In genomic region chr10:43680035-43680434, GRCh38 we compare ENCODE assay signal across 1 cellular context.
TF ChIP-seq lines count a peak whose summit lies in the region.

No MANE protein-coding gene starts in this region.

TF ChIP-seq in K562, 482 proteins besides CTCF, POLR2A, EP300 and RAD21 (continued from another document):
- no peak for TF ChIP-seq RERE (CRISPR knock-in tag; IDR thresholded peaks at IDR 0.05; ENCODE audit: borderline replicate concordance)
- TF ChIP-seq GATAD2B (IDR thresholded peaks at IDR 0.05; ENCODE audit: borderline replicate concordance), result no peak
- no peak for TF ChIP-seq MAZ (CRISPR knock-in tag; conservative IDR thresholded peaks at IDR 0.05 in 1 of 2, IDR thresholded peaks at IDR 0.05 in 1 of 2)
- peak; percentile 93 for TF ChIP-seq MAFF (IDR thresholded peaks at IDR 0.05; ENCODE audit: low read length)
- peak; percentile 59 for TF ChIP-seq SMARCA4 (IDR thresholded peaks at IDR 0.05)
- no peak for TF ChIP-seq MTA2 (IDR thresholded peaks at IDR 0.05; ENCODE audit: low read depth)
- no peak for TF ChIP-seq BRD4 (IDR thresholded peaks at IDR 0.05)
- peak; percentile 54; the same call in 1 of the 2 replicates for TF ChIP-seq BACH1 (tag; IDR thresholded peaks at IDR 0.05)
- TF ChIP-seq STAT5B (CRISPR knock-in tag; IDR thresholded peaks at IDR 0.05), result no peak
- peak; percentile 89 for TF ChIP-seq C11orf30 (IDR thresholded peaks at IDR 0.05; ENCODE audit: low read depth)
- TF ChIP-seq, protein P1, sequence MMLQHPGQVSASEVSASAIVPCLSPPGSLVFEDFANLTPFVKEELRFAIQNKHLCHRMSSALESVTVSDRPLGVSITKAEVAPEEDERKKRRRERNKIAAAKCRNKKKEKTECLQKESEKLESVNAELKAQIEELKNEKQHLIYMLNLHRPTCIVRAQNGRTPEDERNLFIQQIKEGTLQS (IDR thresholded peaks at IDR 0.05), result peak; percentile 77
- TF ChIP-seq, protein P1 (CRISPR knock-in tag; conservative IDR thresholded peaks at IDR 0.05), result no peak
- TF ChIP-seq, protein P2, sequence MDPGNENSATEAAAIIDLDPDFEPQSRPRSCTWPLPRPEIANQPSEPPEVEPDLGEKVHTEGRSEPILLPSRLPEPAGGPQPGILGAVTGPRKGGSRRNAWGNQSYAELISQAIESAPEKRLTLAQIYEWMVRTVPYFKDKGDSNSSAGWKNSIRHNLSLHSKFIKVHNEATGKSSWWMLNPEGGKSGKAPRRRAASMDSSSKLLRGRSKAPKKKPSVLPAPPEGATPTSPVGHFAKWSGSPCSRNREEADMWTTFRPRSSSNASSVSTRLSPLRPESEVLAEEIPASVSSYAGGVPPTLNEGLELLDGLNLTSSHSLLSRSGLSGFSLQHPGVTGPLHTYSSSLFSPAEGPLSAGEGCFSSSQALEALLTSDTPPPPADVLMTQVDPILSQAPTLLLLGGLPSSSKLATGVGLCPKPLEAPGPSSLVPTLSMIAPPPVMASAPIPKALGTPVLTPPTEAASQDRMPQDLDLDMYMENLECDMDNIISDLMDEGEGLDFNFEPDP (CRISPR knock-in tag; IDR thresholded peaks at IDR 0.05), result no peak
- no peak for TF ChIP-seq SMARCC2 (IDR thresholded peaks at IDR 0.05; ENCODE audit: low read depth)
- peak; percentile 85 for TF ChIP-seq MAFK (IDR thresholded peaks at IDR 0.05; ENCODE audit: low read length)
- peak; percentile 94 for TF ChIP-seq MAFG (tag; conservative IDR thresholded peaks at IDR 0.05)
- TF ChIP-seq SIRT6 (IDR thresholded peaks at IDR 0.05; ENCODE audit: low read depth, low read length), result no peak
- TF ChIP-seq ESRRB (CRISPR knock-in tag; IDR thresholded peaks at IDR 0.05; ENCODE audit: borderline replicate concordance), result no peak
- TF ChIP-seq, protein P3, sequence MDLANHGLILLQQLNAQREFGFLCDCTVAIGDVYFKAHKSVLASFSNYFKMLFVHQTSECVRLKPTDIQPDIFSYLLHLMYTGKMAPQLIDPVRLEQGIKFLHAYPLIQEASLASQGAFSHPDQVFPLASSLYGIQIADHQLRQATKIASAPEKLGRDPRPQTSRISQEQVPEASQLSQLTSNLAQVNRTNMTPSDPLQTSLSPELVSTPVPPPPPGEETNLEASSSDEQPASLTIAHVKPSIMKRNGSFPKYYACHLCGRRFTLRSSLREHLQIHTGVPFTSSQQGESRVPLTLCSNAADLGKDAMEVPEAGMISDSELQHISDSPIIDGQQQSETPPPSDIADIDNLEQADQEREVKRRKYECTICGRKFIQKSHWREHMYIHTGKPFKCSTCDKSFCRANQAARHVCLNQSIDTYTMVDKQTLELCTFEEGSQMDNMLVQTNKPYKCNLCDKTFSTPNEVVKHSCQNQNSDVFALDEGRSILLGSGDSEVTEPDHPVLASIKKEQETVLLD (IDR thresholded peaks at IDR 0.05), result no peak
- TF ChIP-seq PHB2 (IDR thresholded peaks at IDR 0.05; ENCODE audit: low read depth), result no peak
- TF ChIP-seq NR2F6 (CRISPR knock-in tag; IDR thresholded peaks at IDR 0.05), result no peak
- no peak for TF ChIP-seq MAX (CRISPR knock-in tag; IDR thresholded peaks at IDR 0.05)
- TF ChIP-seq STAT5A (IDR thresholded peaks at IDR 0.05; ENCODE audit: borderline replicate concordance, low read length), result no peak
- peak; percentile 74 for TF ChIP-seq FOSL1 (tag; conservative IDR thresholded peaks at IDR 0.05)
- no peak for TF ChIP-seq ZBTB7A (IDR thresholded peaks at IDR 0.05; ENCODE audit: borderline replicate concordance, control insufficient read depth, low read depth, low read length)
- TF ChIP-seq, protein P4, sequence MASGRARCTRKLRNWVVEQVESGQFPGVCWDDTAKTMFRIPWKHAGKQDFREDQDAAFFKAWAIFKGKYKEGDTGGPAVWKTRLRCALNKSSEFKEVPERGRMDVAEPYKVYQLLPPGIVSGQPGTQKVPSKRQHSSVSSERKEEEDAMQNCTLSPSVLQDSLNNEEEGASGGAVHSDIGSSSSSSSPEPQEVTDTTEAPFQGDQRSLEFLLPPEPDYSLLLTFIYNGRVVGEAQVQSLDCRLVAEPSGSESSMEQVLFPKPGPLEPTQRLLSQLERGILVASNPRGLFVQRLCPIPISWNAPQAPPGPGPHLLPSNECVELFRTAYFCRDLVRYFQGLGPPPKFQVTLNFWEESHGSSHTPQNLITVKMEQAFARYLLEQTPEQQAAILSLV (tag; IDR thresholded peaks at IDR 0.05), result no peak
- no peak for TF ChIP-seq ZC3H8 (IDR thresholded peaks at IDR 0.05)
- TF ChIP-seq ZNF655 (CRISPR knock-in tag; IDR thresholded peaks at IDR 0.05), result no peak
- no peak for TF ChIP-seq CHD2 (IDR thresholded peaks at IDR 0.05; ENCODE audit: low read depth, low read length)
- peak; percentile 96 for TF ChIP-seq NFE2 (IDR thresholded peaks at IDR 0.05; ENCODE audit: low read depth)
- peak; percentile 82 for TF ChIP-seq JUND (IDR thresholded peaks at IDR 0.05; ENCODE audit: borderline replicate concordance, low read depth, low read length)
- peak; percentile 69; the same call in 2 of the 3 replicates for TF ChIP-seq JUND (tag; IDR thresholded peaks at IDR 0.05; ENCODE audit: borderline replicate concordance, low read depth, low read length)
- no peak for TF ChIP-seq E2F6 (IDR thresholded peaks at IDR 0.05; ENCODE audit: borderline replicate concordance in 1 of 2, extremely low read depth in 1 of 2, insufficient read depth in 1 of 2, insufficient read length in 1 of 2, low read depth in 1 of 2, low read length in 1 of 2, poor library complexity in 1 of 2, severe bottlenecking in 1 of 2)
- no peak for TF ChIP-seq SIN3A (IDR thresholded peaks at IDR 0.05; ENCODE audit: borderline replicate concordance in 2 of 2, control insufficient read depth in 1 of 2, low read depth in 2 of 2, low read length in 2 of 2)
- TF ChIP-seq ZNF551 (CRISPR knock-in tag; IDR thresholded peaks at IDR 0.05), result no peak
- TF ChIP-seq CREM (IDR thresholded peaks at IDR 0.05; ENCODE audit: low read depth), result no peak
